ENCODE assay signal across 15 cellular contexts in genomic region chr3:100913870-100914654, GRCh38.
DNase-seq lines count a peak whose midpoint lies in the region; ATAC-seq, FAIRE-seq and TF ChIP-seq lines count a peak whose summit lies in the region.
"Had no signal": no experiment of that assay in that cellular context is flagged by ENCODE, and none has a peak within 500 bp of the region (broad histone marks: within the 10 kb centered on the region; RNA-seq: fewer than 3 reads in every experiment).

No MANE protein-coding gene starts in this region.

- no peak for TF ChIP-seq POLR2A in suprapubic skin (IDR thresholded peaks at IDR 0.05)

- no peaks in the 10 kb centered on the region for H3K4me1 ChIP-seq in liver (ENCODE audit: control insufficient read depth in 4 of 4, insufficient read depth in 4 of 4, low read length in 3 of 4)
- H3K4me1 ChIP-seq in suprapubic skin, result peaks cover 15% of the 10 kb centered on the region

- H3K27ac ChIP-seq in liver (ENCODE audit: low read depth in 1 of 2, low read length in 2 of 2), result no peak overlapping the region
- peak overlapping the region; percentile 48 for H3K27ac ChIP-seq in suprapubic skin
- no peak overlapping the region for H3K27ac ChIP-seq in dorsolateral prefrontal cortex
- H3K27ac ChIP-seq: BLaER1 had no signal

- DNase-seq in RCC 7860 (ENCODE audit: low spot score) (peak; percentile 69), fibroblast of peridontal ligament (ENCODE audit: extremely low read depth) (peak; percentile 43), suprapubic skin (ENCODE audit: low spot score in 2 of 2) (no peak), NCI-H146 (lab: John Stamatoyannopoulos, UW) (no peak), dorsolateral prefrontal cortex (no peak)
- DNase-seq: activated CD8-positive, alpha-beta memory T cell treated with anti-CD3 and anti-CD28 coated beads, Interleukin-2, amount 10 ng/mL, durations not matched to agents 7 days and 5 days; activated naive CD4-positive, alpha-beta T cell treated with anti-CD3 and anti-CD28 coated beads, Interleukin-2, amount 10 ng/mL, durations not matched to agents 7 days and 5 days; cortex of kidney; H7; nephron progenitor cell had no signal

- no peaks in the 10 kb centered on the region for H3K36me3 ChIP-seq in liver (ENCODE audit: control insufficient read depth in 4 of 4, insufficient read depth in 3 of 4, low read depth in 1 of 4, low read length in 3 of 4)
- no peaks in the 10 kb centered on the region for H3K36me3 ChIP-seq in suprapubic skin
- H3K36me3 ChIP-seq: BLaER1 had no signal

- no peak overlapping the region for H3K4me3 ChIP-seq in liver (ENCODE audit: low read depth in 1 of 3, low read length in 3 of 3)
- no peak overlapping the region for H3K4me3 ChIP-seq in suprapubic skin
- no peak overlapping the region for H3K4me3 ChIP-seq in dorsolateral prefrontal cortex
- H3K4me3 ChIP-seq: BLaER1 had no signal

- no peak for TF ChIP-seq CTCF in liver (IDR thresholded peaks at IDR 0.05; ENCODE audit: low read depth, low read length, missing input control)
- no peak for TF ChIP-seq CTCF in suprapubic skin (IDR thresholded peaks at IDR 0.05)
- no peak for TF ChIP-seq CTCF in dorsolateral prefrontal cortex (IDR thresholded peaks at IDR 0.05 in 54 of 56, conservative IDR thresholded peaks at IDR 0.05 in 2 of 56; ENCODE audit: low read depth in 1 of 56, partially characterized antibody in 56 of 56)

- no peak overlapping the region for H3K9ac ChIP-seq in liver (ENCODE audit: low read depth in 1 of 2, low read length in 2 of 2)
- H3K9ac ChIP-seq: BLaER1 had no signal

- TF ChIP-seq RAD21 in liver (IDR thresholded peaks at IDR 0.05), result no peak

- H3K27me3 ChIP-seq in liver (ENCODE audit: control insufficient read depth in 4 of 4, insufficient read depth in 4 of 4, low read length in 3 of 4) (no peaks in the 10 kb centered on the region), suprapubic skin (no peaks in the 10 kb centered on the region), dorsolateral prefrontal cortex (peaks cover 0 to 7% (median 0%) of the 10 kb centered on the region in 45 donors)
- H3K27me3 ChIP-seq: BLaER1 had no signal

- intact Hi-C loops in dorsolateral prefrontal cortex (cut with DNase I), result no loop called here

- no peak for ATAC-seq in SK-N-SH treated with all-trans-retinoic acid at 6 μM for 48 hours
- no peak for ATAC-seq in GM19395 (IDR thresholded peaks at IDR 0.05; ENCODE audit: unreplicated experiment)
- ATAC-seq: activated CD8-positive, alpha-beta memory T cell treated with anti-CD3 and anti-CD28 coated beads, Interleukin-2, amount 10 ng/mL, durations not matched to agents 7 days and 5 days had no signal

- peak; percentile 91 for FAIRE-seq in RCC 7860 (lab: Jason Lieb, UNC)
- FAIRE-seq: frontal cortex had no signal

- TF ChIP-seq EP300 in suprapubic skin (IDR thresholded peaks at IDR 0.05), result no peak

- H3K9me3 ChIP-seq in liver (ENCODE audit: control insufficient read depth in 4 of 4, low read length in 3 of 4), result no peaks in the 10 kb centered on the region
- H3K9me3 ChIP-seq in suprapubic skin, result no peaks in the 10 kb centered on the region
- H3K9me3 ChIP-seq: BLaER1 had no signal

- 80% methylated on average over 5 of the region's 5 CpGs for WGBS in liver
- 55% methylated on average over 5 of the region's 5 CpGs for WGBS in suprapubic skin

TF ChIP-seq in liver, 16 proteins besides CTCF, POLR2A, EP300 and RAD21:
- TF ChIP-seq NR2F2 (IDR thresholded peaks at IDR 0.05), result peak; percentile 32
- peak; percentile 15 for TF ChIP-seq SP1 (IDR thresholded peaks at IDR 0.05)
- no peak for TF ChIP-seq HNF4G (IDR thresholded peaks at IDR 0.05)

TF ChIP-seq in SK-N-SH treated with all-trans-retinoic acid at 6 μM for 48 hours, 23 proteins besides CTCF, POLR2A, EP300 and RAD21:
- TF ChIP-seq ZNF70 (CRISPR knock-in tag; IDR thresholded peaks at IDR 0.05) (no peak), RARB (CRISPR knock-in tag; IDR thresholded peaks at IDR 0.05) (no peak), TOX (CRISPR knock-in tag; IDR thresholded peaks at IDR 0.05; ENCODE audit: borderline replicate concordance) (no peak), SNAI2 (CRISPR knock-in tag; IDR thresholded peaks at IDR 0.05) (no peak), ESRRG (CRISPR knock-in tag; IDR thresholded peaks at IDR 0.05) (no peak), GLIS3 (CRISPR knock-in tag; IDR thresholded peaks at IDR 0.05) (no peak), CSRNP3 (CRISPR knock-in tag; IDR thresholded peaks at IDR 0.05) (no peak), ISL1 (CRISPR knock-in tag; IDR thresholded peaks at IDR 0.05) (no peak), ZFP3 (CRISPR knock-in tag; IDR thresholded peaks at IDR 0.05) (no peak), OSR1 (CRISPR knock-in tag; IDR thresholded peaks at IDR 0.05) (no peak), PPARA (CRISPR knock-in tag; IDR thresholded peaks at IDR 0.05; ENCODE audit: borderline replicate concordance) (no peak), BACH2 (CRISPR knock-in tag; IDR thresholded peaks at IDR 0.05; ENCODE audit: borderline replicate concordance) (no peak), CREB5 (CRISPR knock-in tag; IDR thresholded peaks at IDR 0.05; ENCODE audit: low read depth) (no peak), TCF4 (CRISPR knock-in tag; IDR thresholded peaks at IDR 0.05; ENCODE audit: borderline replicate concordance) (no peak), ZNF8 (CRISPR knock-in tag; IDR thresholded peaks at IDR 0.05) (no peak), ARNTL (CRISPR knock-in tag; IDR thresholded peaks at IDR 0.05; ENCODE audit: borderline replicate concordance, low read depth) (no peak)
- TF ChIP-seq, protein P1, sequence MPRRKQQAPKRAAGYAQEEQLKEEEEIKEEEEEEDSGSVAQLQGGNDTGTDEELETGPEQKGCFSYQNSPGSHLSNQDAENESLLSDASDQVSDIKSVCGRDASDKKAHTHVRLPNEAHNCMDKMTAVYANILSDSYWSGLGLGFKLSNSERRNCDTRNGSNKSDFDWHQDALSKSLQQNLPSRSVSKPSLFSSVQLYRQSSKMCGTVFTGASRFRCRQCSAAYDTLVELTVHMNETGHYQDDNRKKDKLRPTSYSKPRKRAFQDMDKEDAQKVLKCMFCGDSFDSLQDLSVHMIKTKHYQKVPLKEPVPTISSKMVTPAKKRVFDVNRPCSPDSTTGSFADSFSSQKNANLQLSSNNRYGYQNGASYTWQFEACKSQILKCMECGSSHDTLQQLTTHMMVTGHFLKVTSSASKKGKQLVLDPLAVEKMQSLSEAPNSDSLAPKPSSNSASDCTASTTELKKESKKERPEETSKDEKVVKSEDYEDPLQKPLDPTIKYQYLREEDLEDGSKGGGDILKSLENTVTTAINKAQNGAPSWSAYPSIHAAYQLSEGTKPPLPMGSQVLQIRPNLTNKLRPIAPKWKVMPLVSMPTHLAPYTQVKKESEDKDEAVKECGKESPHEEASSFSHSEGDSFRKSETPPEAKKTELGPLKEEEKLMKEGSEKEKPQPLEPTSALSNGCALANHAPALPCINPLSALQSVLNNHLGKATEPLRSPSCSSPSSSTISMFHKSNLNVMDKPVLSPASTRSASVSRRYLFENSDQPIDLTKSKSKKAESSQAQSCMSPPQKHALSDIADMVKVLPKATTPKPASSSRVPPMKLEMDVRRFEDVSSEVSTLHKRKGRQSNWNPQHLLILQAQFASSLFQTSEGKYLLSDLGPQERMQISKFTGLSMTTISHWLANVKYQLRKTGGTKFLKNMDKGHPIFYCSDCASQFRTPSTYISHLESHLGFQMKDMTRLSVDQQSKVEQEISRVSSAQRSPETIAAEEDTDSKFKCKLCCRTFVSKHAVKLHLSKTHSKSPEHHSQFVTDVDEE (CRISPR knock-in tag; IDR thresholded peaks at IDR 0.05), result no peak
- TF ChIP-seq, protein P2, sequence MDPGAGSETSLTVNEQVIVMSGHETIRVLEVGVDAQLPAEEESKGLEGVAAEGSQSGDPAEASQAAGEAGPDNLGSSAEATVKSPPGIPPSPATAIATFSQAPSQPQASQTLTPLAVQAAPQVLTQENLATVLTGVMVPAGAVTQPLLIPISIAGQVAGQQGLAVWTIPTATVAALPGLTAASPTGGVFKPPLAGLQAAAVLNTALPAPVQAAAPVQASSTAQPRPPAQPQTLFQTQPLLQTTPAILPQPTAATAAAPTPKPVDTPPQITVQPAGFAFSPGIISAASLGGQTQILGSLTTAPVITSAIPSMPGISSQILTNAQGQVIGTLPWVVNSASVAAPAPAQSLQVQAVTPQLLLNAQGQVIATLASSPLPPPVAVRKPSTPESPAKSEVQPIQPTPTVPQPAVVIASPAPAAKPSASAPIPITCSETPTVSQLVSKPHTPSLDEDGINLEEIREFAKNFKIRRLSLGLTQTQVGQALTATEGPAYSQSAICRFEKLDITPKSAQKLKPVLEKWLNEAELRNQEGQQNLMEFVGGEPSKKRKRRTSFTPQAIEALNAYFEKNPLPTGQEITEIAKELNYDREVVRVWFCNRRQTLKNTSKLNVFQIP (CRISPR knock-in tag; IDR thresholded peaks at IDR 0.05; ENCODE audit: borderline replicate concordance, low read depth), result no peak

Comparison
In these comparisons a context has a peak if more than half of its experiments do, and no peak if none do; other contexts are left out.
1. DNase-seq: peak in RCC 7860 (single experiment) and fibroblast of peridontal ligament (single experiment); none in suprapubic skin (0 of 2), NCI-H146 (single experiment) and dorsolateral prefrontal cortex (0 of 10).